18 cellular contexts compared by ENCODE assay signal in the genomic region with DNA sequence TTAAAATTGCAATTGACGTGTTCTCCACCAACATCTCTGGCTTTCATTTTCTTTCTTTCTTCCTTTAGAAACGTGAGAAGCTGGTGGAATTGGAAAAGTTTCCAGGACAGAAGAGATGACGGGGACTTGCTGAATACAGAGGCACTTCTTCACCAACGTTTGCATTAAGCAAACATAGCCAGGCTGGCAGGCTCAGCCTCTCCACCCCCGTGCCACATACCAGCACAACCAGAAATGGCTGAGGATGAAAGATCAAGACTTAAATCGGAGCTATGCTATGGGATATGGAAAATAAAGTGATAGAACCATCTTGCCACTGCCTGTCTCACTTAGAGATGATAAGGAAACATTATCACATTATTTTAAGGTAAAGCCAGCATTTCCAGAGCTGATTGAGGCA.
DNase-seq lines count a peak whose midpoint lies in the region; ATAC-seq and TF ChIP-seq lines count a peak whose summit lies in the region.
"Had no signal": no experiment of that assay in that cellular context is flagged by ENCODE, and none has a peak within 500 bp of the region (broad histone marks: within the 10 kb centered on the region; RNA-seq: fewer than 3 reads in every experiment).

No MANE protein-coding gene starts in this region.

- TF ChIP-seq CTCF in WERI-Rb-1 (IDR thresholded peaks at IDR 0.05; ENCODE audit: low read depth, low read length): no peak
- TF ChIP-seq CTCF in neural cell (IDR thresholded peaks at IDR 0.05; ENCODE audit: poor library complexity, severe bottlenecking): no peak

- H3K27ac ChIP-seq in WERI-Rb-1 (peak overlapping the region; percentile 24; the same call in 1 of the 2 replicates), neural cell (ENCODE audit: low read length) (peak overlapping the region; percentile 78)
- H3K27ac ChIP-seq: 22Rv1, C4-2B had no signal

- no peak for ATAC-seq in HG02623 (IDR thresholded peaks at IDR 0.05; ENCODE audit: unreplicated experiment)
- no peak for ATAC-seq in GM18861 (IDR thresholded peaks at IDR 0.05; ENCODE audit: unreplicated experiment)
- ATAC-seq: HCT116, K562, SK-N-SH treated with all-trans-retinoic acid at 6 μM for 48 hours had no signal

- H3K9ac ChIP-seq in neural cell (ENCODE audit: low read length): no peak overlapping the region

- H3F3A ChIP-seq in neural cell (ENCODE audit: insufficient read depth, low read length, poor library complexity, severe bottlenecking): no peaks in the 10 kb centered on the region

- no peaks in the 10 kb centered on the region for H3K79me2 ChIP-seq in neural cell (replicated peaks; ENCODE audit: insufficient read depth, low read length)

- H3K4me3 ChIP-seq in WERI-Rb-1 (ENCODE audit: low read depth, low read length) (no peak overlapping the region), neural cell (ENCODE audit: low read length) (no peak overlapping the region)
- H3K4me3 ChIP-seq: K562 had no signal

- H4K20me1 ChIP-seq in neural cell (ENCODE audit: insufficient read depth): no peaks in the 10 kb centered on the region

- H3K36me3 ChIP-seq in WERI-Rb-1 (no peaks in the 10 kb centered on the region), neural cell (ENCODE audit: insufficient read depth, low read length) (no peaks in the 10 kb centered on the region)

- peak; percentile 20 for DNase-seq in DMS53 (lab: John Stamatoyannopoulos, UW)
- no peak for DNase-seq in DMS53 treated with DMSO at 0.1 percent for 48 hours (lab: John Stamatoyannopoulos, UW; ENCODE audit: unreplicated experiment)
- no peak for DNase-seq in WERI-Rb-1
- DNase-seq in DMS153 (lab: John Stamatoyannopoulos, UW): no peak
- no peak for DNase-seq in NCI-H1694 (lab: John Stamatoyannopoulos, UW)
- DNase-seq: AML-193, GDM1, GOT3, NCI-H1105 treated with DMSO at 0.1 percent for 48 hours, T-helper 1 cell had no signal

- no peaks in the 10 kb centered on the region for H3K9me3 ChIP-seq in WERI-Rb-1 (ENCODE audit: severe bottlenecking)
- no peaks in the 10 kb centered on the region for H3K9me3 ChIP-seq in neural cell (ENCODE audit: low read length)

- no peak for TF ChIP-seq RAD21 in neural cell (conservative IDR thresholded peaks at IDR 0.05)

- H3K9me2 ChIP-seq in neural cell (ENCODE audit: insufficient read depth, low read length): no peaks in the 10 kb centered on the region

- TF ChIP-seq EP300 in neural cell (conservative IDR thresholded peaks at IDR 0.05; ENCODE audit: poor library complexity, severe bottlenecking): no peak

- H2AFZ ChIP-seq in neural cell (ENCODE audit: low read depth, low read length): no peak overlapping the region

- no peaks in the 10 kb centered on the region for H3K27me3 ChIP-seq in WERI-Rb-1 (ENCODE audit: insufficient read depth, low read depth, severe bottlenecking)
- no peaks in the 10 kb centered on the region for H3K27me3 ChIP-seq in neural cell (ENCODE audit: insufficient read depth, low read depth, low read length)

- H3K4me2 ChIP-seq in neural cell (ENCODE audit: low read length): no peak overlapping the region

TF ChIP-seq in neural cell, 6 proteins besides CTCF, POLR2A, EP300 and RAD21:
- TF ChIP-seq MXI1 (conservative IDR thresholded peaks at IDR 0.05; ENCODE audit: poor library complexity, severe bottlenecking) (no peak), EZH2 (IDR thresholded peaks at IDR 0.05; ENCODE audit: borderline replicate concordance, insufficient read depth, low read length, poor library complexity, severe bottlenecking) (no peak), POLR2AphosphoS5 (IDR thresholded peaks at IDR 0.05) (no peak), SMC3 (conservative IDR thresholded peaks at IDR 0.05; ENCODE audit: poor library complexity) (no peak), TAF1 (IDR thresholded peaks at IDR 0.05; ENCODE audit: low read depth) (no peak)
- TF ChIP-seq, protein P1, sequence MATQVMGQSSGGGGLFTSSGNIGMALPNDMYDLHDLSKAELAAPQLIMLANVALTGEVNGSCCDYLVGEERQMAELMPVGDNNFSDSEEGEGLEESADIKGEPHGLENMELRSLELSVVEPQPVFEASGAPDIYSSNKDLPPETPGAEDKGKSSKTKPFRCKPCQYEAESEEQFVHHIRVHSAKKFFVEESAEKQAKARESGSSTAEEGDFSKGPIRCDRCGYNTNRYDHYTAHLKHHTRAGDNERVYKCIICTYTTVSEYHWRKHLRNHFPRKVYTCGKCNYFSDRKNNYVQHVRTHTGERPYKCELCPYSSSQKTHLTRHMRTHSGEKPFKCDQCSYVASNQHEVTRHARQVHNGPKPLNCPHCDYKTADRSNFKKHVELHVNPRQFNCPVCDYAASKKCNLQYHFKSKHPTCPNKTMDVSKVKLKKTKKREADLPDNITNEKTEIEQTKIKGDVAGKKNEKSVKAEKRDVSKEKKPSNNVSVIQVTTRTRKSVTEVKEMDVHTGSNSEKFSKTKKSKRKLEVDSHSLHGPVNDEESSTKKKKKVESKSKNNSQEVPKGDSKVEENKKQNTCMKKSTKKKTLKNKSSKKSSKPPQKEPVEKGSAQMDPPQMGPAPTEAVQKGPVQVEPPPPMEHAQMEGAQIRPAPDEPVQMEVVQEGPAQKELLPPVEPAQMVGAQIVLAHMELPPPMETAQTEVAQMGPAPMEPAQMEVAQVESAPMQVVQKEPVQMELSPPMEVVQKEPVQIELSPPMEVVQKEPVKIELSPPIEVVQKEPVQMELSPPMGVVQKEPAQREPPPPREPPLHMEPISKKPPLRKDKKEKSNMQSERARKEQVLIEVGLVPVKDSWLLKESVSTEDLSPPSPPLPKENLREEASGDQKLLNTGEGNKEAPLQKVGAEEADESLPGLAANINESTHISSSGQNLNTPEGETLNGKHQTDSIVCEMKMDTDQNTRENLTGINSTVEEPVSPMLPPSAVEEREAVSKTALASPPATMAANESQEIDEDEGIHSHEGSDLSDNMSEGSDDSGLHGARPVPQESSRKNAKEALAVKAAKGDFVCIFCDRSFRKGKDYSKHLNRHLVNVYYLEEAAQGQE (IDR thresholded peaks at IDR 0.05; ENCODE audit: borderline replicate concordance): no peak
TF ChIP-seq in neural cell: peak in this region for 0.
